ENCODE assay signal across 8 cellular contexts in genomic region chr9:122346478-122347347, GRCh38. TPM values are rescaled to one million over a fixed set of nuclear protein-coding genes. Genes with fewer than 3 reads are reported as not detected.
DNase-seq lines count a peak whose midpoint lies in the region; ATAC-seq, FAIRE-seq and TF ChIP-seq lines count a peak whose summit lies in the region.

No MANE protein-coding gene starts in this region.

- CTCF ChIA-PET in endothelial cell of umbilical vein (lab: Charles Lee), result interaction anchor here (0.7 to 12.9 kb wide), 9 partner anchors 11 to 249 kb away, joined by 3 to 576 read pairs (median 4); partner anchors contain the start of genes MRRF and RBM18

- peak overlapping the region; percentile 54 for H3K4me2 ChIP-seq in endothelial cell of umbilical vein (ENCODE audit: insufficient read depth, low read length)

- H3K27ac ChIP-seq in endothelial cell of umbilical vein (ENCODE audit: insufficient read depth, low read depth, low read length), result peak overlapping the region; percentile 47
- no peak overlapping the region for H3K27ac ChIP-seq in muscle layer of duodenum (ENCODE audit: low read length)

- H3K4me1 ChIP-seq in endothelial cell of umbilical vein (ENCODE audit: control insufficient read depth, extremely low read depth, insufficient read depth, low read length) (peaks cover 23% of the 10 kb centered on the region), muscle layer of duodenum (ENCODE audit: control insufficient read depth in 1 of 2, insufficient read depth in 2 of 2, low read length in 2 of 2) (peaks cover 0 to 12% of the 10 kb centered on the region in 2 donors)

- peak overlapping the region; percentile 13 to 33 (median 21) for H3K4me3 ChIP-seq in endothelial cell of umbilical vein (replicated peaks in 1 of 3; ENCODE audit: insufficient read depth in 1 of 3, low read depth in 1 of 3, low read length in 3 of 3)
- peak overlapping the region; percentile 63 to 67 for H3K4me3 ChIP-seq in muscle layer of duodenum (ENCODE audit: low read depth in 1 of 2, low read length in 2 of 2)

- peak overlapping the region; percentile 69 for H2AFZ ChIP-seq in endothelial cell of umbilical vein (ENCODE audit: low read depth, low read length)

- H3K9me3 ChIP-seq in endothelial cell of umbilical vein (replicated peaks; ENCODE audit: control insufficient read depth, insufficient read depth, low read length) (no peaks in the 10 kb centered on the region), muscle layer of duodenum (ENCODE audit: control insufficient read depth in 1 of 2, low read length in 2 of 2) (no peaks in the 10 kb centered on the region)

- intact Hi-C loops in endothelial cell of umbilical vein (cut with micrococcal nuclease), result loop anchor here (1.0 to 2.0 kb wide), 4 partner anchors 11 to 118 kb away; partner anchors contain the start of gene LHX6

- dilution Hi-C loops in endothelial cell of umbilical vein (cut with MboI; ENCODE audit: extremely low pct_ligation_motif_present, low sequenced_read_pairs), result no loop called here

- ATAC-seq in SK-N-SH treated with all-trans-retinoic acid at 6 μM for 48 hours (peak; percentile 25), HG03442 (IDR thresholded peaks at IDR 0.05; ENCODE audit: unreplicated experiment) (no peak), GM21526 (IDR thresholded peaks at IDR 0.05; ENCODE audit: low FRiP score, unreplicated experiment) (no peak), HG02678 (IDR thresholded peaks at IDR 0.05; ENCODE audit: unreplicated experiment) (no peak)

- POLR2A ChIA-PET in endothelial cell of umbilical vein (lab: Charles Lee), result no interaction called here

- no peaks in the 10 kb centered on the region for H3K9me1 ChIP-seq in endothelial cell of umbilical vein (replicated peaks; ENCODE audit: control insufficient read depth, extremely low read depth, insufficient read depth, low read length)

- H3K79me2 ChIP-seq in endothelial cell of umbilical vein (ENCODE audit: control insufficient read depth, insufficient read depth, low read length), result no peaks in the 10 kb centered on the region

- TF ChIP-seq POLR2A in endothelial cell of umbilical vein (IDR thresholded peaks at IDR 0.05; ENCODE audit: low read depth, low read length), result no peak

- TF ChIP-seq CTCF in endothelial cell of umbilical vein (IDR thresholded peaks at IDR 0.05; ENCODE audit: extremely low read depth in 1 of 2, insufficient read depth in 1 of 2, low read depth in 1 of 2, low read length in 2 of 2), result no peak

- no peaks in the 10 kb centered on the region for H3K36me3 ChIP-seq in endothelial cell of umbilical vein (ENCODE audit: control insufficient read depth in 2 of 2, extremely low read depth in 1 of 2, insufficient read depth in 2 of 2, low read length in 2 of 2)
- no peaks in the 10 kb centered on the region for H3K36me3 ChIP-seq in muscle layer of duodenum (ENCODE audit: control insufficient read depth in 1 of 2, insufficient read depth in 2 of 2, low read length in 2 of 2)

- no peaks in the 10 kb centered on the region for H4K20me1 ChIP-seq in endothelial cell of umbilical vein (replicated peaks; ENCODE audit: control insufficient read depth, extremely low read depth, insufficient read depth, low read length)

- DNase-seq in NCI-H2196 (lab: John Stamatoyannopoulos, UW; ENCODE audit: unreplicated experiment) (peak; percentile 40), NCI-H2196 treated with DMSO at 0.1 percent for 48 hours (lab: John Stamatoyannopoulos, UW; ENCODE audit: unreplicated experiment) (no peak), endothelial cell of umbilical vein (ENCODE audit: low read depth, low spot score) (peak; percentile 59)

- H3K27me3 ChIP-seq in endothelial cell of umbilical vein (ENCODE audit: control insufficient read depth in 2 of 2, insufficient read depth in 2 of 2, low read length in 2 of 2) (no peaks in the 10 kb centered on the region), muscle layer of duodenum (ENCODE audit: low read depth, low read length) (no peaks in the 10 kb centered on the region)

- peak; percentile 49 for FAIRE-seq in endothelial cell of umbilical vein (lab: Jason Lieb, UNC)

- BruUV-seq in endothelial cell of umbilical vein (replicated peaks; lab: Mats Ljungman, UMichigan), result no TSS peak

- peak overlapping the region; percentile 44 for H3K9ac ChIP-seq in endothelial cell of umbilical vein (replicated peaks; ENCODE audit: extremely low read depth, insufficient read depth, low read length)

TF ChIP-seq in SK-N-SH treated with all-trans-retinoic acid at 6 μM for 48 hours, 23 proteins besides CTCF, POLR2A, EP300 and RAD21 (continues in another document):
- TF ChIP-seq ARNTL (CRISPR knock-in tag; IDR thresholded peaks at IDR 0.05; ENCODE audit: borderline replicate concordance, low read depth), result no peak
- no peak for TF ChIP-seq ZNF70 (CRISPR knock-in tag; IDR thresholded peaks at IDR 0.05)
- TF ChIP-seq CSRNP3 (CRISPR knock-in tag; IDR thresholded peaks at IDR 0.05), result no peak
- TF ChIP-seq PATZ1 (CRISPR knock-in tag; IDR thresholded peaks at IDR 0.05; ENCODE audit: borderline replicate concordance), result no peak
- TF ChIP-seq ZFP3 (CRISPR knock-in tag; IDR thresholded peaks at IDR 0.05), result no peak
- TF ChIP-seq RARB (CRISPR knock-in tag; IDR thresholded peaks at IDR 0.05), result no peak

TF ChIP-seq in endothelial cell of umbilical vein, 7 proteins besides CTCF, POLR2A, EP300 and RAD21:
- TF ChIP-seq JUN (IDR thresholded peaks at IDR 0.05; ENCODE audit: borderline replicate concordance, insufficient read depth, insufficient read length, low read depth) (no peak), EZH2 (IDR thresholded peaks at IDR 0.05; ENCODE audit: borderline replicate concordance, low read depth, low read length, severe bottlenecking) (no peak), FOS (IDR thresholded peaks at IDR 0.05; ENCODE audit: borderline replicate concordance, insufficient read depth, low read length) (no peak), MAX (IDR thresholded peaks at IDR 0.05; ENCODE audit: insufficient read depth, insufficient read length) (peak; percentile 92), GATA2 (IDR thresholded peaks at IDR 0.05; ENCODE audit: insufficient read depth, insufficient read length, low read depth, low read length) (no peak), MYC (IDR thresholded peaks at IDR 0.05; ENCODE audit: low read depth, low read length) (peak; percentile 40), POLR2AphosphoS5 (IDR thresholded peaks at IDR 0.05; ENCODE audit: insufficient read depth, low read depth, low read length) (peak; percentile 78)

RNA-seq across cellular contexts. Expression of gene PTGS1, which starts 24.1 kb away (rescaled TPM):
- total RNA-seq in endothelial cell of umbilical vein, result 14.6 and 45.2 TPM in 2 replicates
- polyA plus RNA-seq in endothelial cell of umbilical vein, result 37.6 and 43.9 TPM in 2 replicates
- 27.8 and 31.2 TPM in 2 replicates for polyA plus RNA-seq in endothelial cell of umbilical vein (2011; cell fraction: cytosol; rRNA removed)
- 30.7 and 40.6 TPM in 2 replicates for polyA plus RNA-seq in endothelial cell of umbilical vein (2011; cell fraction: nucleus; rRNA removed)
- polyA plus RNA-seq in endothelial cell of umbilical vein (2012), result 43.2 and 61.0 TPM in 2 replicates
- 37.7 and 53.6 TPM in 2 replicates for polyA minus RNA-seq in endothelial cell of umbilical vein
- polyA minus RNA-seq in endothelial cell of umbilical vein (2011; cell fraction: cytosol; rRNA and poly(A)+ RNA removed), result 3.9 TPM
- polyA minus RNA-seq in endothelial cell of umbilical vein (2011; cell fraction: nucleus; rRNA and poly(A)+ RNA removed), result 8.8 and 9.8 TPM in 2 replicates
